In genomic region chr9:71179183-71179582, GRCh38 we compare ENCODE assay signal across 27 cellular contexts. TPM values are rescaled to one million over a fixed set of nuclear protein-coding genes. Genes with fewer than 3 reads are reported as not detected.
"Had no signal": no experiment of that assay in that cellular context is flagged by ENCODE, and none has a peak within 500 bp of the region (broad histone marks: within the 10 kb centered on the region; RNA-seq: fewer than 3 reads in every experiment).

No MANE protein-coding gene starts in this region.

- H3K4me1 Mint-ChIP-seq: naive thymus-derived CD8-positive, alpha-beta T cell; nephron progenitor cell had no signal

- ATAC-seq: heart left ventricle; left cardiac atrium; naive thymus-derived CD8-positive, alpha-beta T cell; sciatic nerve; stimulated activated naive CD8-positive, alpha-beta T cell treated with anti-CD3 and anti-CD28 coated beads, Interleukin-15, Interleukin-2, amounts not matched to agents 100 U/mL and 50 U/mL, for 24 hours had no signal

- H3K4me3 ChIP-seq: dorsolateral prefrontal cortex, heart left ventricle, prostate gland, right atrium auricular region, smooth muscle cell, testis, tibial artery, upper lobe of left lung, uterus had no signal

- H3K4me1 ChIP-seq: heart left ventricle, prostate gland, right atrium auricular region, testis, tibial artery, uterus had no signal

- H3K9me3 ChIP-seq: heart left ventricle, prostate gland, right atrium auricular region, testis, tibial artery, upper lobe of left lung, uterus had no signal

- H3K9me3 Mint-ChIP-seq: naive thymus-derived CD8-positive, alpha-beta T cell; nephron progenitor cell had no signal

- H3K27ac Mint-ChIP-seq: naive thymus-derived CD8-positive, alpha-beta T cell; nephron progenitor cell had no signal

- H3K27ac ChIP-seq: dorsolateral prefrontal cortex, heart left ventricle, prostate gland, right atrium auricular region, testis, tibial artery, upper lobe of left lung, uterus had no signal

- DNase-seq: cerebellar nuclear complex; dorsolateral prefrontal cortex; effector CD4-positive, alpha-beta T cell; heart left ventricle; hippocampal formation; left cardiac atrium; mammary epithelial cell; mesendoderm; midbrain; naive thymus-derived CD8-positive, alpha-beta T cell; nephron progenitor cell; nucleus accumbens; stimulated activated CD4-positive, alpha-beta T cell treated with anti-CD3 and anti-CD28 coated beads, Interleukin-12 subunit alpha, Interleukin-12 subunit beta, amount 100 ng/mL, for 4 hours; stimulated activated CD4-positive, alpha-beta T cell treated with anti-CD3 and anti-CD28 coated beads, Interleukin-1b, Interleukin-23, amount 100 ng/mL, for 48 hours; stimulated activated CD4-positive, alpha-beta T cell treated with anti-CD3 and anti-CD28 coated beads, Interleukin-4, amount 100 ng/mL, for 1 hour; stimulated activated CD8-positive, alpha-beta memory T cell treated with anti-CD3 and anti-CD28 coated beads, Interleukin-4, amount 100 ng/mL, for 48 hours; stimulated activated naive CD8-positive, alpha-beta T cell treated with anti-CD3 and anti-CD28 coated beads, Interleukin-15, Interleukin-2, amounts not matched to agents 100 U/mL and 50 U/mL, for 24 hours; substantia nigra; testis; tibial artery; upper lobe of left lung; uterus had no signal

- H3K4me3 Mint-ChIP-seq: naive thymus-derived CD8-positive, alpha-beta T cell; nephron progenitor cell had no signal

- H3K36me3 Mint-ChIP-seq: naive thymus-derived CD8-positive, alpha-beta T cell had no signal

- H3K36me3 ChIP-seq: heart left ventricle, prostate gland, right atrium auricular region, tibial artery, upper lobe of left lung, uterus had no signal

- H3K27me3 ChIP-seq: dorsolateral prefrontal cortex, heart left ventricle, right atrium auricular region, testis, tibial artery, upper lobe of left lung, uterus had no signal

RNA-seq across cellular contexts. Expression of gene TRPM3, which starts 57.8 kb away (rescaled TPM):
- total RNA-seq: kidney epithelial cell; naive thymus-derived CD8-positive, alpha-beta T cell; smooth muscle cell had no signal
